In the genomic region with DNA sequence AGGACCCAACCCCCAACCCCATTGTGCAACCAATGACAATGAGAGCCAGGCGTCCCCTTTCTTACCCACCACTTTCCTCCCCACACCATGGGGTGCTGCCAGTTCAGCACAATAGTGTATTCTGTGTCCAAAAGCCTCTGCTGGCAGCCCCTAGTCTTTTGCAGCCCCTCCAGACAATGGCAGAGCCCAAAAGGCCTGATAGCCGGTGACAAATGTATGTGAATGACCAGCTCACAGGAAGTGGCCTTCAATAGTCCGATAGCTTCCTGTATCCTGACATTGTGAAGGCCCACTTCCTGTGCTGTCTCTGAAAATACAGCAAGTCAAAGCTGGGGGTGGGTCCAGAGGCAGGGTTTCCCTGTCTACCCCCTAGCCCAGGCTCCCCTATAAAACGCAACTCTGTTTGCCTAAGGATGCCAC, we compare ENCODE assay signal across 2 cellular contexts.
TF ChIP-seq lines count a peak whose summit lies in the region.

No MANE protein-coding gene starts in this region.

TF ChIP-seq in H1, 55 proteins besides CTCF, POLR2A, EP300 and RAD21:
- no peak for TF ChIP-seq SIX5 (IDR thresholded peaks at IDR 0.05; ENCODE audit: low read depth, low read length)
- TF ChIP-seq SIRT6 (IDR thresholded peaks at IDR 0.05; ENCODE audit: low read length), result no peak
- no peak for TF ChIP-seq BCL11A (IDR thresholded peaks at IDR 0.05; ENCODE audit: low read depth in 2 of 2, low read length in 2 of 2)
- TF ChIP-seq PHF8 (conservative IDR thresholded peaks at IDR 0.05; ENCODE audit: low read depth, low read length), result no peak
- TF ChIP-seq HDAC6 (IDR thresholded peaks at IDR 0.05; ENCODE audit: low read depth, low read length), result no peak
- no peak for TF ChIP-seq POLR2AphosphoS5 (IDR thresholded peaks at IDR 0.05; ENCODE audit: low read depth, low read length)
- no peak for TF ChIP-seq RFX5 (IDR thresholded peaks at IDR 0.05; ENCODE audit: borderline replicate concordance, low read depth, low read length)

TF ChIP-seq in liver, 16 proteins besides CTCF, POLR2A, EP300 and RAD21 (continued from another document):
- no peak for TF ChIP-seq FOXA2 (IDR thresholded peaks at IDR 0.05)
- TF ChIP-seq GABPA (IDR thresholded peaks at IDR 0.05 in 1 of 2, conservative IDR thresholded peaks at IDR 0.05 in 1 of 2), result peak in 1 of 2 donors; percentile 28
- TF ChIP-seq SP1 (IDR thresholded peaks at IDR 0.05), result peak; percentile 18
